17 cellular contexts compared by ENCODE assay signal in the genomic region with DNA sequence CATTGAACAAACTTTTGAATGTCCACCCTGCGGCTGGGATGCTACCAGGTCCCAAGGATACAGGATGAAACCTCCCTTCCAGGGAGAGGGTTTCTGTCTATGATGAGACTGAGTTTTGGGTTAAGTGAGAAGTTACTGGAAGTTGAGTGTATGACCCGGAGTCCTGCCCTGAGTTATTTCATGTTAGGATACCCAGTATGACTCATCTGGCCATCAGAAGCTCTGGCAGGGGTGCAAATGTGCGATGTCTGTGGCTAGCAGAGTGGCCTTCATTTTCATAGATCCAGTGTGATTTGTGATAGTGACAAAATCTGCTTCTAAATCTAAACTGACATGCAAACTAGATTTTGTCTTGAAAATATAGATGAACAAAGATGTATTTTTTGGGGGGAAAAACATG. TPM values are rescaled to one million over a fixed set of nuclear protein-coding genes. Genes with fewer than 3 reads are reported as not detected.
DNase-seq lines count a peak whose midpoint lies in the region; ATAC-seq and TF ChIP-seq lines count a peak whose summit lies in the region.
"Had no signal": no experiment of that assay in that cellular context is flagged by ENCODE, and none has a peak within 500 bp of the region (broad histone marks: within the 10 kb centered on the region; RNA-seq: fewer than 3 reads in every experiment).

No MANE protein-coding gene starts in this region.

- peaks cover 30% of the 10 kb centered on the region for H3K79me1 ChIP-seq in mesenchymal stem cell (replicated peaks; ENCODE audit: low read length, poor library complexity, severe bottlenecking)

- no peak overlapping the region for H4K91ac ChIP-seq in mesenchymal stem cell (ENCODE audit: low read length)

- H2BK120ac ChIP-seq in mesenchymal stem cell (ENCODE audit: low read depth, low read length), result no peak overlapping the region

- no peak overlapping the region for H3K23ac ChIP-seq in mesenchymal stem cell (ENCODE audit: low read length in 2 of 2)

- H3K36me3 ChIP-seq in HCT116 (ENCODE audit: control insufficient read depth in 1 of 2, insufficient read depth in 2 of 2, low read length in 2 of 2) (no peaks in the 10 kb centered on the region), mesenchymal stem cell (ENCODE audit: control insufficient read depth in 1 of 2, insufficient read depth in 2 of 2, low read depth in 1 of 2, low read length in 2 of 2) (peaks cover 3 to 12% of the 10 kb centered on the region in 2 experiments)

- intact Hi-C loops in HCT116 (cut with micrococcal nuclease), result no loop called here

- no peaks in the 10 kb centered on the region for H3K79me2 ChIP-seq in HCT116 (ENCODE audit: insufficient read depth, low read length)

- no peak overlapping the region for H3K14ac ChIP-seq in mesenchymal stem cell (ENCODE audit: low read length in 2 of 2)

- H3K27ac ChIP-seq in HCT116 (ENCODE audit: low read depth, low read length), result no peak overlapping the region
- no peak overlapping the region for H3K27ac ChIP-seq in mesenchymal stem cell (ENCODE audit: low read length, poor library complexity, severe bottlenecking)
- H3K27ac ChIP-seq in substantia nigra (ENCODE audit: low read depth, low read length, poor library complexity, severe bottlenecking), result no peak overlapping the region
- H3K27ac ChIP-seq: 22Rv1, SJSA1 had no signal

- H3K4me1 ChIP-seq in HCT116 (ENCODE audit: control insufficient read depth in 1 of 2, insufficient read depth in 2 of 2, low read length in 2 of 2) (peaks cover 12 to 25% of the 10 kb centered on the region in 2 experiments), mesenchymal stem cell (ENCODE audit: control insufficient read depth, insufficient read depth, low read depth, low read length) (peaks cover 3% of the 10 kb centered on the region)
- H3K4me1 ChIP-seq: SJSA1 had no signal

- CTCF ChIA-PET in HCT116 (lab: Charles Lee), result no interaction called here

- no peak overlapping the region for H2AFZ ChIP-seq in HCT116 (ENCODE audit: low read depth, low read length, poor library complexity, severe bottlenecking)
- no peak overlapping the region for H2AFZ ChIP-seq in mesenchymal stem cell (ENCODE audit: low read depth, low read length)
- H2AFZ ChIP-seq: GM23338 had no signal

- 78% methylated on average over 3 of the region's 3 CpGs for WGBS in mesenchymal stem cell

- H2BK5ac ChIP-seq in mesenchymal stem cell (ENCODE audit: low read depth, low read length, poor library complexity, severe bottlenecking), result no peak overlapping the region

- TF ChIP-seq CTCF in HCT116 (IDR thresholded peaks at IDR 0.05 in 2 of 3, conservative IDR thresholded peaks at IDR 0.05 in 1 of 3; ENCODE audit: borderline replicate concordance in 1 of 3, insufficient read depth in 1 of 3, low read depth in 2 of 3, low read length in 2 of 3), result no peak
- no peak for TF ChIP-seq CTCF in astrocyte of the spinal cord (IDR thresholded peaks at IDR 0.05; ENCODE audit: low read depth, low read length)

- no peaks in the 10 kb centered on the region for H3K9me2 ChIP-seq in HCT116 (ENCODE audit: insufficient read depth)

- no peak overlapping the region for H3K4ac ChIP-seq in mesenchymal stem cell (ENCODE audit: low read depth in 1 of 2, low read length in 2 of 2)

- peak overlapping the region; percentile 49 for H4K8ac ChIP-seq in mesenchymal stem cell (ENCODE audit: low read length)

- H3K9me3 ChIP-seq in HCT116 (ENCODE audit: control insufficient read depth in 1 of 2, insufficient read depth in 1 of 2, low read depth in 1 of 2, low read length in 2 of 2), result no peaks in the 10 kb centered on the region
- no peaks in the 10 kb centered on the region for H3K9me3 ChIP-seq in mesenchymal stem cell (ENCODE audit: control insufficient read depth, low read length)
- H3K9me3 ChIP-seq: Caco-2, SJSA1 had no signal

- no peak overlapping the region for H3K9ac ChIP-seq in HCT116 (ENCODE audit: low read length)
- H3K9ac ChIP-seq in mesenchymal stem cell (ENCODE audit: low read length), result no peak overlapping the region

- in situ Hi-C loops in astrocyte of the spinal cord (cut with HindIII; ENCODE audit: low sequenced_read_pairs), result no loop called here

- POLR2A ChIA-PET in HCT116 (lab: Charles Lee), result no interaction called here

- H2BK12ac ChIP-seq in mesenchymal stem cell (ENCODE audit: low read length in 2 of 2), result no peak overlapping the region

- RAD21 ChIA-PET in HCT116 (lab: Charles Lee; ENCODE audit: low non-redundant PET in 1 of 2, low total read pairs in 2 of 2, uncharacterized antibody in 2 of 2, unreplicated experiment in 2 of 2), result no interaction called here

- no peaks in the 10 kb centered on the region for H3K27me3 ChIP-seq in HCT116 (ENCODE audit: insufficient read depth, low read length)
- no peaks in the 10 kb centered on the region for H3K27me3 ChIP-seq in mesenchymal stem cell (ENCODE audit: control insufficient read depth in 1 of 2, insufficient read depth in 1 of 2, low read length in 2 of 2)
- H3K27me3 ChIP-seq: SJSA1 had no signal

- DNase-seq in NK-92 treated with Interleukin-12 subunit alpha and Interleukin-12 subunit beta, amount 100 ng/mL, for 24 hours (lab: John Stamatoyannopoulos, UW), result peak; percentile 49
- DNase-seq in NK-92 (lab: John Stamatoyannopoulos, UW; ENCODE audit: unreplicated experiment) (no peak), HCT116 (ENCODE audit: low read depth, low spot score) (no peak), astrocyte of the spinal cord (ENCODE audit: low read depth, low spot score) (peak; percentile 26), mesenchymal stem cell (no peak), substantia nigra (lab: John Stamatoyannopoulos, UW) (no peak), iPS-NIHi11 (ENCODE audit: low spot score) (no peak), glomerular visceral epithelial cell (ENCODE audit: extremely low spot score) (no peak)
- DNase-seq: Caco-2, NCI-H1436 treated with DMSO at 0.1 percent for 48 hours, NCI-H2081, NCI-H524, RPMI8226 had no signal

- no peak for TF ChIP-seq POLR2A in HCT116 (IDR thresholded peaks at IDR 0.05; ENCODE audit: borderline replicate concordance, extremely low read depth, insufficient read depth, insufficient read length)

- no peaks in the 10 kb centered on the region for H4K20me1 ChIP-seq in HCT116 (ENCODE audit: insufficient read depth)

- no peak overlapping the region for H2AK5ac ChIP-seq in mesenchymal stem cell (ENCODE audit: low read length, severe bottlenecking)

- no peak overlapping the region for H2BK15ac ChIP-seq in mesenchymal stem cell (ENCODE audit: low read depth, poor library complexity, severe bottlenecking)

- H3K18ac ChIP-seq in mesenchymal stem cell (ENCODE audit: low read depth in 1 of 2, low read length in 2 of 2), result no peak overlapping the region

- TF ChIP-seq RAD21 in HCT116 (IDR thresholded peaks at IDR 0.05; ENCODE audit: low read depth), result no peak

- ATAC-seq in HCT116, result peak; percentile 66
- ATAC-seq: GM23338 had no signal

- H3K4me3 ChIP-seq in HCT116 (replicated peaks in 1 of 2; ENCODE audit: low read depth in 1 of 2, low read length in 2 of 2) (no peak overlapping the region), astrocyte of the spinal cord (ENCODE audit: low read depth, low read length) (no peak overlapping the region), mesenchymal stem cell (ENCODE audit: insufficient read depth in 1 of 2, low read depth in 1 of 2, low read length in 2 of 2) (no peak overlapping the region)
- H3K4me3 ChIP-seq: GM23338, SJSA1 had no signal

- BruUV-seq in HCT116 (replicated peaks; lab: Mats Ljungman, UMichigan), result no TSS peak

- H3K4me2 ChIP-seq in HCT116 (ENCODE audit: low read length), result peak overlapping the region; percentile 23
- H3K4me2 ChIP-seq in mesenchymal stem cell (ENCODE audit: low read length, poor library complexity, severe bottlenecking), result no peak overlapping the region
- H3K4me2 ChIP-seq: GM23338 had no signal

TF ChIP-seq in HCT116, 20 proteins besides CTCF, POLR2A, EP300 and RAD21:
- TF ChIP-seq MAX (IDR thresholded peaks at IDR 0.05), result peak; percentile 47
- TF ChIP-seq CBX3 (IDR thresholded peaks at IDR 0.05; ENCODE audit: low read depth), result no peak
- TF ChIP-seq JUND (IDR thresholded peaks at IDR 0.05), result peak; percentile 44
- TF ChIP-seq REST (IDR thresholded peaks at IDR 0.05; ENCODE audit: low read depth), result no peak
- TF ChIP-seq FOSL1 (IDR thresholded peaks at IDR 0.05; ENCODE audit: low read depth), result peak; percentile 56

RNA-seq across cellular contexts. Expression of gene KCTD1, which starts 55.3 kb away (rescaled TPM):
- total RNA-seq in HCT116 (2021; ENCODE audit: unreplicated experiment), result 16.8 TPM
- 13.1 and 13.7 TPM in 2 replicates for polyA plus RNA-seq in HCT116 (2012)
- 9.8 TPM for polyA plus RNA-seq in mesenchymal stem cell (2013, experiment 1 of 2)
- polyA plus RNA-seq in mesenchymal stem cell (2013, experiment 2 of 2), result 8.9 TPM
- polyA plus RNA-seq: CD14-positive monocyte had no signal

Comparison
In these comparisons a context has a peak if more than half of its experiments do, and no peak if none do; other contexts are left out.
1. DNase-seq: peak in NK-92 treated with Interleukin-12 subunit alpha and Interleukin-12 subunit beta, amount 100 ng/mL, for 24 hours (single experiment) and astrocyte of the spinal cord (single experiment); none in NK-92 (single experiment), HCT116 (single experiment), mesenchymal stem cell (single experiment), substantia nigra (0 of 49), iPS-NIHi11 (single experiment) and glomerular visceral epithelial cell (single experiment).